In genomic region chr3:167493240-167493639, GRCh38 we compare ENCODE assay signal across 10 cellular contexts. TPM values are rescaled to one million over a fixed set of nuclear protein-coding genes. Genes with fewer than 3 reads are reported as not detected.
DNase-seq lines count a peak whose midpoint lies in the region; ATAC-seq and TF ChIP-seq lines count a peak whose summit lies in the region.
"Had no signal": no experiment of that assay in that cellular context is flagged by ENCODE, and none has a peak within 500 bp of the region (broad histone marks: within the 10 kb centered on the region; RNA-seq: fewer than 3 reads in every experiment).

No MANE protein-coding gene starts in this region.

- no peak overlapping the region for H2AFZ ChIP-seq in Loucy (ENCODE audit: low read length)

- H3K79me2 ChIP-seq in Loucy (ENCODE audit: insufficient read depth, low read length): no peaks in the 10 kb centered on the region

- H3K27me3 ChIP-seq in Loucy (ENCODE audit: insufficient read depth, low read length, poor library complexity, severe bottlenecking) (no peaks in the 10 kb centered on the region), endodermal cell (ENCODE audit: control insufficient read depth, insufficient read depth, low read length, poor library complexity, severe bottlenecking) (peaks cover 70% of the 10 kb centered on the region)

- no peaks in the 10 kb centered on the region for H3K36me3 Mint-ChIP-seq in activated CD4-positive, alpha-beta T cell treated with anti-CD3 and anti-CD28 coated beads for 36 hours (ENCODE audit: low read depth)
- no peaks in the 10 kb centered on the region for H3K36me3 Mint-ChIP-seq in endodermal cell (ENCODE audit: low read depth)
- H3K36me3 Mint-ChIP-seq in natural killer cell treated with Interleukin-12 subunit alpha and Interleukin-12 subunit beta and Interleukin-15 and Interleukin-18, amount 100 ng/mL, for 72 hours: no peaks in the 10 kb centered on the region

- H4K20me1 ChIP-seq in Loucy (ENCODE audit: insufficient read depth, low read length, poor library complexity, severe bottlenecking): no peaks in the 10 kb centered on the region

- H3K27ac ChIP-seq in endodermal cell (ENCODE audit: low read depth, low read length): no peak overlapping the region

- no peaks in the 10 kb centered on the region for H3K4me1 Mint-ChIP-seq in activated CD4-positive, alpha-beta T cell treated with anti-CD3 and anti-CD28 coated beads for 36 hours
- peaks cover 16% of the 10 kb centered on the region for H3K4me1 Mint-ChIP-seq in endodermal cell
- H3K4me1 Mint-ChIP-seq in natural killer cell treated with Interleukin-12 subunit alpha and Interleukin-12 subunit beta and Interleukin-15 and Interleukin-18, amount 100 ng/mL, for 72 hours (ENCODE audit: low read depth in 2 of 2): no peaks in the 10 kb centered on the region

- CTCF ChIA-PET in activated CD4-positive, alpha-beta T cell treated with anti-CD3 and anti-CD28 coated beads for 36 hours (lab: Charles Lee): interaction anchor here (0.7 kb wide), 1 partner anchor 248 kb away, joined by 3 read pairs; no protein-coding TSS in a partner anchor

- no peak overlapping the region for H3K4me3 Mint-ChIP-seq in activated CD4-positive, alpha-beta T cell treated with anti-CD3 and anti-CD28 coated beads for 36 hours
- no peak overlapping the region for H3K4me3 Mint-ChIP-seq in endodermal cell
- no peak overlapping the region for H3K4me3 Mint-ChIP-seq in natural killer cell treated with Interleukin-12 subunit alpha and Interleukin-12 subunit beta and Interleukin-15 and Interleukin-18, amount 100 ng/mL, for 72 hours

- H3K9me3 ChIP-seq in Loucy (ENCODE audit: insufficient read depth, low read depth, low read length) (no peaks in the 10 kb centered on the region), endodermal cell (ENCODE audit: control insufficient read depth, low read length) (no peaks in the 10 kb centered on the region)

- 71 to 79% methylated on average over 1 to 3 of the region's 3 CpGs for WGBS in endodermal cell (ENCODE audit: insufficient coverage in 1 of 2, insufficient read length in 1 of 2), 2 experiments

- H3K4me3 ChIP-seq in Loucy (ENCODE audit: low read length, poor library complexity, severe bottlenecking) (no peak overlapping the region), endodermal cell (ENCODE audit: low read length) (no peak overlapping the region)

- H3K27me3 Mint-ChIP-seq in activated CD4-positive, alpha-beta T cell treated with anti-CD3 and anti-CD28 coated beads for 36 hours: no peaks in the 10 kb centered on the region
- H3K27me3 Mint-ChIP-seq in endodermal cell (ENCODE audit: insufficient read depth): peaks cover 49% of the 10 kb centered on the region
- peaks cover 0 to 10% of the 10 kb centered on the region in 2 donors for H3K27me3 Mint-ChIP-seq in natural killer cell treated with Interleukin-12 subunit alpha and Interleukin-12 subunit beta and Interleukin-15 and Interleukin-18, amount 100 ng/mL, for 72 hours

- no peak overlapping the region for H3K4me2 ChIP-seq in Loucy (ENCODE audit: low read depth, low read length, poor library complexity, severe bottlenecking)

- DNase-seq in activated CD4-positive, alpha-beta T cell treated with anti-CD3 and anti-CD28 coated beads for 36 hours: peak; percentile 6
- DNase-seq in activated CD4-positive, alpha-beta T cell treated with anti-CD3 and anti-CD28 coated beads for 4 hours: no peak
- peak; percentile 82 for DNase-seq in endodermal cell
- DNase-seq in sciatic nerve (ENCODE audit: low spot score): no peak
- no peak for DNase-seq in activated T-cell treated with anti-CD3 and anti-CD28 coated beads, Interleukin-2, amount 50 U/mL, for 1 hour
- no peak for DNase-seq in natural killer cell treated with Interleukin-12 subunit alpha and Interleukin-12 subunit beta and Interleukin-15 and Interleukin-18, amount 100 ng/mL, for 72 hours (ENCODE audit: low spot score)
- DNase-seq: activated CD4-positive, alpha-beta T cell treated with anti-CD3 and anti-CD28 coated beads, Interleukin-2, amount 50 U/mL, for 1 hour; NCI-H446 had no signal

- ATAC-seq in activated CD4-positive, alpha-beta T cell treated with anti-CD3 and anti-CD28 coated beads for 36 hours: no peak
- ATAC-seq in GM19035 (IDR thresholded peaks at IDR 0.05; ENCODE audit: unreplicated experiment) (no peak), sciatic nerve (no peak)
- no peak for ATAC-seq in natural killer cell treated with Interleukin-12 subunit alpha and Interleukin-12 subunit beta and Interleukin-15 and Interleukin-18, amount 100 ng/mL, for 72 hours

- H3F3A ChIP-seq in Loucy (ENCODE audit: low read depth): no peaks in the 10 kb centered on the region

- H3K9me2 ChIP-seq in Loucy (replicated peaks; ENCODE audit: low read depth, low read length): no peaks in the 10 kb centered on the region

- intact Hi-C loops in activated CD4-positive, alpha-beta T cell treated with anti-CD3 and anti-CD28 coated beads for 36 hours (cut with DNase I, micrococcal nuclease): no loop called here
- intact Hi-C loops in sciatic nerve (cut with DNase I): no loop called here

- H3K9ac ChIP-seq in Loucy (ENCODE audit: low read depth, low read length, poor library complexity, severe bottlenecking): no peak overlapping the region
- H3K9ac ChIP-seq in endodermal cell (ENCODE audit: extremely low read depth, low read length, poor library complexity, severe bottlenecking): no peak overlapping the region

- TF ChIP-seq CTCF in Loucy (conservative IDR thresholded peaks at IDR 0.05; ENCODE audit: low read length) (peak; percentile 69), endodermal cell (conservative IDR thresholded peaks at IDR 0.05) (peak; percentile 97)

- POLR2A ChIA-PET in activated CD4-positive, alpha-beta T cell treated with anti-CD3 and anti-CD28 coated beads for 36 hours (lab: Charles Lee): no interaction called here

- no peaks in the 10 kb centered on the region for H3K9me3 Mint-ChIP-seq in activated CD4-positive, alpha-beta T cell treated with anti-CD3 and anti-CD28 coated beads for 36 hours (ENCODE audit: low read depth)
- H3K9me3 Mint-ChIP-seq in endodermal cell: no peaks in the 10 kb centered on the region
- peaks cover 2% of the 10 kb centered on the region for H3K9me3 Mint-ChIP-seq in natural killer cell treated with Interleukin-12 subunit alpha and Interleukin-12 subunit beta and Interleukin-15 and Interleukin-18, amount 100 ng/mL, for 72 hours

- H3K4me1 ChIP-seq in Loucy (ENCODE audit: insufficient read depth, low read length, poor library complexity, severe bottlenecking) (no peaks in the 10 kb centered on the region), endodermal cell (ENCODE audit: control insufficient read depth, insufficient read depth, low read length) (no peaks in the 10 kb centered on the region)

- H3K27ac Mint-ChIP-seq in activated CD4-positive, alpha-beta T cell treated with anti-CD3 and anti-CD28 coated beads for 36 hours: no peak overlapping the region
- no peak overlapping the region for H3K27ac Mint-ChIP-seq in endodermal cell
- H3K27ac Mint-ChIP-seq in natural killer cell treated with Interleukin-12 subunit alpha and Interleukin-12 subunit beta and Interleukin-15 and Interleukin-18, amount 100 ng/mL, for 72 hours: no peak overlapping the region

- H3K36me3 ChIP-seq in Loucy (ENCODE audit: insufficient read depth, low read length): no peaks in the 10 kb centered on the region
- H3K36me3 ChIP-seq in endodermal cell (ENCODE audit: control insufficient read depth, insufficient read depth, low read length): no peaks in the 10 kb centered on the region

RNA-seq across cellular contexts. Expression of gene SERPINI2, which starts 19.4 kb away (rescaled TPM):
- not detected for total RNA-seq in activated CD4-positive, alpha-beta T cell treated with anti-CD3 and anti-CD28 coated beads for 36 hours
- total RNA-seq in endodermal cell (not detected), sciatic nerve (not detected)
- polyA plus RNA-seq in endodermal cell (2013, experiment 1 of 2): 0.61 TPM
- 1.2 TPM for polyA plus RNA-seq in endodermal cell (2013, experiment 2 of 2)
- not detected for total RNA-seq in natural killer cell treated with Interleukin-12 subunit alpha and Interleukin-12 subunit beta and Interleukin-15 and Interleukin-18, amount 100 ng/mL, for 72 hours

Comparison
In these comparisons a context has a peak if more than half of its experiments do, and no peak if none do; other contexts are left out.
1. DNase-seq: peak in activated CD4-positive, alpha-beta T cell treated with anti-CD3 and anti-CD28 coated beads for 36 hours (single experiment) and endodermal cell (single experiment); none in activated CD4-positive, alpha-beta T cell treated with anti-CD3 and anti-CD28 coated beads for 4 hours (0 of 2), sciatic nerve (single experiment), activated T-cell treated with anti-CD3 and anti-CD28 coated beads, Interleukin-2, amount 50 U/mL, for 1 hour (single experiment) and natural killer cell treated with Interleukin-12 subunit alpha and Interleukin-12 subunit beta and Interleukin-15 and Interleukin-18, amount 100 ng/mL, for 72 hours (single experiment).